In genomic region chr6:100134297-100134696, GRCh38 we compare ENCODE assay signal across 26 cellular contexts.
"Had no signal": no experiment of that assay in that cellular context is flagged by ENCODE, and none has a peak within 500 bp of the region (broad histone marks: within the 10 kb centered on the region; RNA-seq: fewer than 3 reads in every experiment).

No MANE protein-coding gene starts in this region.

- H3K9ac ChIP-seq: SK-N-SH had no signal

- ATAC-seq: activated CD8-positive, alpha-beta T cell treated with anti-CD3 and anti-CD28 coated beads for 36 hours; Panc1; Right ventricle myocardium inferior had no signal

- H3K36me3 Mint-ChIP-seq: activated naive CD8-positive, alpha-beta T cell; brain had no signal

- H3K27ac ChIP-seq: cardiac muscle cell, SJCRH30 had no signal

- H3K4me3 ChIP-seq: cardiac muscle cell, MG63, SJCRH30 had no signal

- H3K4me1 Mint-ChIP-seq: brain had no signal

- H3K27me3 ChIP-seq: cardiac muscle cell, MG63, SJCRH30 had no signal

- H3K9me3 ChIP-seq: MG63, SJCRH30 had no signal

- H3K27ac Mint-ChIP-seq: activated CD8-positive, alpha-beta T cell treated with anti-CD3 and anti-CD28 coated beads for 36 hours; activated naive CD8-positive, alpha-beta T cell; activated T-cell treated with anti-CD3 and anti-CD28 coated beads, Interleukin-2, amount 50 U/mL, for 24 hours; activated T-helper 1 cell treated with anti-CD3 and anti-CD28 coated beads, Interleukin-12 subunit alpha, Interleukin-12 subunit beta, Interleukin-2, Interleukin-4 antibody, amounts not matched to agents 30 ng/mL and 10 ng/mL and 1 ng/mL, durations not matched to agents 14 hours and 24 hours and 36 hours; brain had no signal

- DNase-seq: activated CD4-positive, alpha-beta T cell treated with anti-CD3 and anti-CD28 coated beads for 4 hours; activated CD8-positive, alpha-beta T cell treated with anti-CD3 and anti-CD28 coated beads for 36 hours; activated effector memory CD4-positive, alpha-beta T cell treated with Interleukin-2 at 50 U/mL for 16 hours; activated naive CD4-positive, alpha-beta T cell; activated T-cell treated with anti-CD3 and anti-CD28 coated beads, Interleukin-2, amount 50 U/mL, for 24 hours; amygdala; KG1; MG63; MV-4-11; NCI-H1092 treated with DMSO at 0.1 percent for 48 hours; NCI-H1417 treated with DMSO at 0.1 percent for 48 hours; NCI-H1694; NCI-H2029; NCI-H510A treated with DMSO at 0.1 percent for 48 hours; NCI-H69; NK-92 treated with Interleukin-12 subunit alpha and Interleukin-12 subunit beta, amount 100 ng/mL, for 24 hours; OCI-M1; RPMI8226; SJCRH30; SK-N-SH had no signal

- H3K4me2 ChIP-seq: SK-N-SH had no signal

- H3K27me3 Mint-ChIP-seq: activated CD8-positive, alpha-beta T cell treated with anti-CD3 and anti-CD28 coated beads for 36 hours; activated T-cell treated with anti-CD3 and anti-CD28 coated beads, Interleukin-2, amount 50 U/mL, for 24 hours had no signal

- H3K36me3 ChIP-seq: cardiac muscle cell, MG63, SJCRH30 had no signal

- H3K4me3 Mint-ChIP-seq: activated CD8-positive, alpha-beta T cell treated with anti-CD3 and anti-CD28 coated beads for 36 hours; activated naive CD8-positive, alpha-beta T cell; activated T-cell treated with anti-CD3 and anti-CD28 coated beads, Interleukin-2, amount 50 U/mL, for 24 hours; activated T-helper 1 cell treated with anti-CD3 and anti-CD28 coated beads, Interleukin-12 subunit alpha, Interleukin-12 subunit beta, Interleukin-2, Interleukin-4 antibody, amounts not matched to agents 30 ng/mL and 10 ng/mL and 1 ng/mL, durations not matched to agents 14 hours and 24 hours and 36 hours; brain had no signal
